Comparison of ENCODE assay signal across 14 cellular contexts in genomic region chr15:67158367-67158766, GRCh38.
A peak's percentile ranks its signal among the peaks of the same experiment; 100 is the strongest.
DNase-seq lines count a peak whose midpoint lies in the region; ATAC-seq and TF ChIP-seq lines count a peak whose summit lies in the region.
"Had no signal": no experiment of that assay in that cellular context is flagged by ENCODE, and none has a peak within 500 bp of the region (broad histone marks: within the 10 kb centered on the region; RNA-seq: fewer than 3 reads in every experiment).

No MANE protein-coding gene starts in this region.

- no peak overlapping the region for H3K4me3 ChIP-seq in CD8-positive, alpha-beta memory T cell (ENCODE audit: low read length)
- H3K4me3 ChIP-seq: prostate gland had no signal

- H3K27me3 Mint-ChIP-seq in CD8-positive, alpha-beta memory T cell: no peaks in the 10 kb centered on the region
- no peaks in the 10 kb centered on the region for H3K27me3 Mint-ChIP-seq in WTC11 (ENCODE audit: low read depth)
- no peaks in the 10 kb centered on the region for H3K27me3 Mint-ChIP-seq in stimulated activated memory B cell treated with anti-CD40 and anti-IgM and Interleukin-4, amounts not matched to agents 10 μg/mL and 1 μg/mL and 100 μg/mL, for 72 hours
- H3K27me3 Mint-ChIP-seq: CD4-positive, alpha-beta T cell had no signal

- peaks cover 6 to 51% (median 12%) of the 10 kb centered on the region in 3 donors for H3K36me3 Mint-ChIP-seq in CD8-positive, alpha-beta memory T cell
- H3K36me3 Mint-ChIP-seq in WTC11: peaks cover 11% of the 10 kb centered on the region
- H3K36me3 Mint-ChIP-seq in stimulated activated memory B cell treated with anti-CD40 and anti-IgM and Interleukin-4, amounts not matched to agents 10 μg/mL and 1 μg/mL and 100 μg/mL, for 72 hours: peaks cover 34% of the 10 kb centered on the region

- H3K4me1 ChIP-seq in CD8-positive, alpha-beta memory T cell (ENCODE audit: insufficient read depth, low read length): peaks cover 16% of the 10 kb centered on the region

- H3K27ac Mint-ChIP-seq in CD8-positive, alpha-beta memory T cell: peak overlapping the region in 7 of 8 donors; percentile 19 to 81 (median 71)
- H3K27ac Mint-ChIP-seq in WTC11: peak overlapping the region; percentile 27; the same call in 1 of the 2 replicates
- peak overlapping the region; percentile 59 for H3K27ac Mint-ChIP-seq in stimulated activated memory B cell treated with anti-CD40 and anti-IgM and Interleukin-4, amounts not matched to agents 10 μg/mL and 1 μg/mL and 100 μg/mL, for 72 hours
- H3K27ac Mint-ChIP-seq: CD4-positive, alpha-beta T cell; dendritic cell treated with granulocyte-macrophage colony-stimulating factor and Interleukin-4, amounts not matched to agents 40 ng/mL and 50 ng/mL, for 4 days had no signal

- H3K36me3 ChIP-seq in CD8-positive, alpha-beta memory T cell (ENCODE audit: insufficient read depth, low read length): no peaks in the 10 kb centered on the region
- H3K36me3 ChIP-seq: prostate gland had no signal

- ATAC-seq in WTC11 (no peak), left lobe of liver (peak; percentile 64)
- ATAC-seq in stimulated activated memory B cell treated with anti-CD40 and anti-IgM and Interleukin-4, amounts not matched to agents 10 μg/mL and 1 μg/mL and 100 μg/mL, for 72 hours: no peak

- H3K9me3 Mint-ChIP-seq in CD8-positive, alpha-beta memory T cell: no peaks in the 10 kb centered on the region
- peaks cover 7% of the 10 kb centered on the region for H3K9me3 Mint-ChIP-seq in WTC11
- no peaks in the 10 kb centered on the region for H3K9me3 Mint-ChIP-seq in stimulated activated memory B cell treated with anti-CD40 and anti-IgM and Interleukin-4, amounts not matched to agents 10 μg/mL and 1 μg/mL and 100 μg/mL, for 72 hours
- H3K9me3 Mint-ChIP-seq: CD4-positive, alpha-beta T cell; dendritic cell treated with granulocyte-macrophage colony-stimulating factor and Interleukin-4, amounts not matched to agents 40 ng/mL and 50 ng/mL, for 4 days had no signal

- H3K9me3 ChIP-seq in CD8-positive, alpha-beta memory T cell (ENCODE audit: low read length): no peaks in the 10 kb centered on the region
- H3K9me3 ChIP-seq: prostate gland had no signal

- no peak overlapping the region for H3K4me3 Mint-ChIP-seq in CD8-positive, alpha-beta memory T cell
- no peak overlapping the region for H3K4me3 Mint-ChIP-seq in WTC11
- no peak overlapping the region for H3K4me3 Mint-ChIP-seq in stimulated activated memory B cell treated with anti-CD40 and anti-IgM and Interleukin-4, amounts not matched to agents 10 μg/mL and 1 μg/mL and 100 μg/mL, for 72 hours
- H3K4me3 Mint-ChIP-seq: CD4-positive, alpha-beta T cell; dendritic cell treated with granulocyte-macrophage colony-stimulating factor and Interleukin-4, amounts not matched to agents 40 ng/mL and 50 ng/mL, for 4 days had no signal

- no peak for DNase-seq in CD8-positive, alpha-beta memory T cell
- no peak for DNase-seq in WTC11 (ENCODE audit: low spot score)
- no peak for DNase-seq in left lobe of liver (ENCODE audit: low spot score)
- no peak for DNase-seq in hypothalamus (lab: John Stamatoyannopoulos, UW)
- no peak for DNase-seq in DMS 273 (lab: John Stamatoyannopoulos, UW; ENCODE audit: unreplicated experiment)
- no peak for DNase-seq in NCI-H1694 (lab: John Stamatoyannopoulos, UW)
- DNase-seq: CD4-positive, alpha-beta T cell; glutamatergic neuron; midbrain; NCI-H1436; NK-92 treated with Interleukin-12 subunit alpha and Interleukin-12 subunit beta, amount 100 ng/mL, for 24 hours had no signal

- H3K4me1 Mint-ChIP-seq in CD8-positive, alpha-beta memory T cell: peaks cover 59 to 88% (median 77%) of the 10 kb centered on the region in 3 donors
- peaks cover 41% of the 10 kb centered on the region for H3K4me1 Mint-ChIP-seq in WTC11
- peaks cover 74% of the 10 kb centered on the region for H3K4me1 Mint-ChIP-seq in stimulated activated memory B cell treated with anti-CD40 and anti-IgM and Interleukin-4, amounts not matched to agents 10 μg/mL and 1 μg/mL and 100 μg/mL, for 72 hours

- POLR2A ChIA-PET in CD8-positive, alpha-beta memory T cell (lab: Charles Lee): no interaction called here
- POLR2A ChIA-PET in WTC11 (lab: Charles Lee): no interaction called here

- H3K27ac ChIP-seq in CD8-positive, alpha-beta memory T cell (ENCODE audit: low read depth, low read length): no peak overlapping the region

- CTCF ChIA-PET in CD8-positive, alpha-beta memory T cell (lab: Charles Lee): no interaction called here
- CTCF ChIA-PET in WTC11 (lab: Charles Lee): no interaction called here

- no peak for TF ChIP-seq CTCF in WTC11 (IDR thresholded peaks at IDR 0.05)

- H3K27me3 ChIP-seq in CD8-positive, alpha-beta memory T cell (ENCODE audit: insufficient read depth, low read length, poor library complexity, severe bottlenecking): no peaks in the 10 kb centered on the region

TF ChIP-seq in WTC11, 78 proteins besides CTCF, POLR2A, EP300 and RAD21 (continues in another document):
- no peak for TF ChIP-seq ZBTB43 (CRISPR knock-in tag; IDR thresholded peaks at IDR 0.05)
- no peak for TF ChIP-seq ZSCAN18 (CRISPR knock-in tag; IDR thresholded peaks at IDR 0.05)
- TF ChIP-seq SMAD4 (CRISPR knock-in tag; IDR thresholded peaks at IDR 0.05): no peak
- TF ChIP-seq GTF2I (CRISPR knock-in tag; conservative IDR thresholded peaks at IDR 0.05): no peak
- TF ChIP-seq NR1H2 (CRISPR knock-in tag; IDR thresholded peaks at IDR 0.05): no peak
- TF ChIP-seq NFE2L1 (CRISPR knock-in tag; IDR thresholded peaks at IDR 0.05): no peak
- no peak for TF ChIP-seq JAZF1 (CRISPR knock-in tag; IDR thresholded peaks at IDR 0.05)
- TF ChIP-seq SOX15 (CRISPR knock-in tag; IDR thresholded peaks at IDR 0.05): no peak
- no peak for TF ChIP-seq JUN (CRISPR knock-in tag; IDR thresholded peaks at IDR 0.05)
- no peak for TF ChIP-seq CDX4 (CRISPR knock-in tag; IDR thresholded peaks at IDR 0.05; ENCODE audit: borderline replicate concordance)
- no peak for TF ChIP-seq ZBTB21 (CRISPR knock-in tag; IDR thresholded peaks at IDR 0.05; ENCODE audit: borderline replicate concordance)
- TF ChIP-seq TP53 (CRISPR knock-in tag; IDR thresholded peaks at IDR 0.05): no peak
- no peak for TF ChIP-seq STAT6 (CRISPR knock-in tag; conservative IDR thresholded peaks at IDR 0.05; ENCODE audit: low read depth)
- no peak for TF ChIP-seq E2F5 (CRISPR knock-in tag; IDR thresholded peaks at IDR 0.05)
- no peak for TF ChIP-seq GABPB1 (CRISPR knock-in tag; IDR thresholded peaks at IDR 0.05)
